ENCODE assay signal across 8 cellular contexts in the genomic region with DNA sequence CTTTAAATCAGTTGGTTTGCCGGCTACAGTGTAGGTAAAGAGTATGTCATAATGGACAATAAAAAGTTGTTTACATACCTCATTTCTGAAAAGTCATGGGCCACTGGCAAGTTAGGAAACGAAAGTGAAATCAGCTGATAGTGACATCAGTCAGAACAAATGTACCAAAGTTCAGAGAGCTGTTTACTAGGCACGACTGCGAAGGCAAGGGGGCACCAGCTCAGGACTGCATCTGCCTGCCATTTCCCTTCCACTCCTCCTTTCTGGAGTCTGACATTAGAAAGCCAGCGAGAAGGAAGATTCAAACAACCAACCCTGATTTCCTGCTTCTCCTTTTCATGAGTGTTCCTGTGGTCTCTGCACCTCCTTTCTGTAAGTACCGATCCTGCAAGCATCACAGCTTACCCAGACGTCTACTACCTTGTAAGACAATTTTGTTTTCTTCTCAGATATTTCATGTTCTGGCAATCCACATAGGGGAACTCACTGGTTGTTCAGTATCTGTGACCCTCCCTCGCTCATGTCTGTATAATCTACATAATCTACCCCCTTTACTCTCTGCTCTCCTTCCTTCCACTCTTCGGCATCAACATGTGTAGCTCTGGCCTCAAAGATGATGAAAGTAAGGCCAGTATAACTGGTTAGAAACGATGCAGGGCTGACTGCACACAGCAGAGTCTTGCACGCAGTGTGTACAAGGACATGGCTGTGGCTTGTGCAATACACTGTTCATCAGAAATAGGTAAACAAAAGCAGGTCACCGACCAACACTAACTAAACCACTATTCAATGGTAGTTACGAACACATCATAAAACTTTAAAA. TPM values are rescaled to one million over a fixed set of nuclear protein-coding genes. Genes with fewer than 3 reads are reported as not detected.
DNase-seq lines count a peak whose midpoint lies in the region; ATAC-seq and TF ChIP-seq lines count a peak whose summit lies in the region.

A gene (plus strand): TSS at position 174 of the 823 bp plus-strand sequence. CDS start 16,370 bp downstream, outside the sequence.

- H3K4me3 Mint-ChIP-seq in endodermal cell, result no peak within 1 kb of the TSS

- H3K36me3 Mint-ChIP-seq in endodermal cell (ENCODE audit: low read depth), result no peaks in the 10 kb centered on the region

- H3K9me3 ChIP-seq in fibroblast of lung (ENCODE audit: control insufficient read depth, insufficient read depth, low read depth, low read length), result no peaks in the 10 kb centered on the region
- H3K9me3 ChIP-seq in parathyroid adenoma (ENCODE audit: control insufficient read depth, low read length), result no peaks in the 10 kb centered on the region
- H3K9me3 ChIP-seq in endodermal cell (ENCODE audit: control insufficient read depth, low read length), result no peaks in the 10 kb centered on the region

- H3K27ac Mint-ChIP-seq in endodermal cell, result no peak within 1 kb of the TSS

- H3K4me1 ChIP-seq in fibroblast of lung (ENCODE audit: control insufficient read depth, extremely low read depth, insufficient read depth, low read length), result no peaks in the 10 kb centered on the region
- peaks cover 5% of the 10 kb centered on the region for H3K4me1 ChIP-seq in parathyroid adenoma
- H3K4me1 ChIP-seq in endodermal cell (ENCODE audit: control insufficient read depth, insufficient read depth, low read length), result no peaks in the 10 kb centered on the region

- H3K79me2 ChIP-seq in fibroblast of lung (ENCODE audit: control insufficient read depth, insufficient read depth, low read length) (no peaks in the 10 kb centered on the region), parathyroid adenoma (no peaks in the 10 kb centered on the region)

- peaks cover 5% of the 10 kb centered on the region for H3K9me3 Mint-ChIP-seq in endodermal cell

- TF ChIP-seq CTCF in GM10266 (IDR thresholded peaks at IDR 0.05; ENCODE audit: control insufficient read depth, insufficient read depth, low read depth, missing control alignments), result no peak
- no peak for TF ChIP-seq CTCF in LNCaP clone FGC (IDR thresholded peaks at IDR 0.05; ENCODE audit: control insufficient read depth, extremely low read depth, insufficient read depth)
- TF ChIP-seq CTCF in fibroblast of lung (conservative IDR thresholded peaks at IDR 0.05 in 1 of 2, IDR thresholded peaks at IDR 0.05 in 1 of 2; ENCODE audit: low read depth in 1 of 2, low read length in 2 of 2), result peak; percentile 5 to 10
- TF ChIP-seq CTCF in parathyroid adenoma (IDR thresholded peaks at IDR 0.05), result no peak
- TF ChIP-seq CTCF in endodermal cell (conservative IDR thresholded peaks at IDR 0.05), result no peak

- 83 to 93% methylated on average over 9 to 13 of the region's 13 CpGs for WGBS in endodermal cell (ENCODE audit: insufficient coverage in 1 of 2, insufficient read length in 1 of 2), 2 experiments

- H3K4me2 ChIP-seq in fibroblast of lung (ENCODE audit: extremely low read depth, insufficient read depth, low read length) (peak within 1 kb of the TSS; percentile 92), parathyroid adenoma (ENCODE audit: low read length) (peak within 1 kb of the TSS; percentile 67)

- H3K27me3 ChIP-seq in fibroblast of lung (ENCODE audit: control insufficient read depth, insufficient read depth, low read length) (no peaks in the 10 kb centered on the region), parathyroid adenoma (ENCODE audit: control insufficient read depth, insufficient read depth, low read length) (no peaks in the 10 kb centered on the region), endodermal cell (ENCODE audit: control insufficient read depth, insufficient read depth, low read length, poor library complexity, severe bottlenecking) (no peaks in the 10 kb centered on the region)

- H3K4me3 ChIP-seq in LNCaP clone FGC (ENCODE audit: low read depth, low read length) (peak within 1 kb of the TSS; percentile 63), fibroblast of lung (replicated peaks in 1 of 4; ENCODE audit: control extremely low read depth in 1 of 4, insufficient read depth in 1 of 4, low read depth in 3 of 4, low read length in 4 of 4) (peak within 1 kb of the TSS; percentile 14 to 64 (median 44)), parathyroid adenoma (ENCODE audit: low read depth, low read length) (peak within 1 kb of the TSS; percentile 56), endodermal cell (ENCODE audit: low read length) (no peak within 1 kb of the TSS)

- H3K36me3 ChIP-seq in fibroblast of lung (ENCODE audit: control insufficient read depth, insufficient read depth, low read length) (no peaks in the 10 kb centered on the region), parathyroid adenoma (ENCODE audit: control insufficient read depth, insufficient read depth, low read length) (no peaks in the 10 kb centered on the region), endodermal cell (ENCODE audit: control insufficient read depth, insufficient read depth, low read length) (no peaks in the 10 kb centered on the region)

- peak; percentile 57 for DNase-seq in GM10266 (ENCODE audit: extremely low spot score)
- peak; percentile 91 for DNase-seq in LNCaP clone FGC (ENCODE audit: low read depth)
- DNase-seq in activated CD8-positive, alpha-beta memory T cell treated with anti-CD3 and anti-CD28 coated beads, Interleukin-2, amount 50 U/mL, for 1 hour (ENCODE audit: extremely low read depth), result peak; percentile 21
- peak in 1 of 2 donors; percentile 86 for DNase-seq in fibroblast of lung (ENCODE audit: low read depth in 2 of 2)
- DNase-seq in endodermal cell, result no peak
- DNase-seq in SKM-1 treated with dmso at 0.1 percent for 144 hours (lab: John Stamatoyannopoulos, UW; ENCODE audit: unreplicated experiment), result no peak

- H3K9ac ChIP-seq in fibroblast of lung (ENCODE audit: insufficient read depth, low read length), result peak within 1 kb of the TSS; percentile 64
- H3K9ac ChIP-seq in parathyroid adenoma, result peak within 1 kb of the TSS; percentile 15
- H3K9ac ChIP-seq in endodermal cell (ENCODE audit: extremely low read depth, low read length, poor library complexity, severe bottlenecking), result no peak within 1 kb of the TSS

- H3K27ac ChIP-seq in fibroblast of lung (ENCODE audit: insufficient read depth, low read length), result peak within 1 kb of the TSS; percentile 90
- H3K27ac ChIP-seq in parathyroid adenoma, result peak within 1 kb of the TSS; percentile 88
- no peak within 1 kb of the TSS for H3K27ac ChIP-seq in endodermal cell (ENCODE audit: low read depth, low read length)

- H4K20me1 ChIP-seq in fibroblast of lung (ENCODE audit: control insufficient read depth, extremely low read depth, insufficient read depth, low read length), result no peaks in the 10 kb centered on the region

- peak within 1 kb of the TSS; percentile 58 for H2AFZ ChIP-seq in fibroblast of lung (ENCODE audit: low read length)
- H2AFZ ChIP-seq in parathyroid adenoma, result peak within 1 kb of the TSS; percentile 80

- H3K4me1 Mint-ChIP-seq in endodermal cell, result no peaks in the 10 kb centered on the region

- no peaks in the 10 kb centered on the region for H3K27me3 Mint-ChIP-seq in endodermal cell (ENCODE audit: insufficient read depth)

- ATAC-seq in GM21723 (IDR thresholded peaks at IDR 0.05; ENCODE audit: unreplicated experiment), result peak; percentile 85

RNA-seq across cellular contexts. Expression of the gene that starts here (rescaled TPM):
- total RNA-seq in fibroblast of lung, result 13.1 and 29.7 TPM in 2 replicates
- 5.1 and 8.7 TPM in 2 replicates for polyA plus RNA-seq in fibroblast of lung
- 11.9 and 14.9 TPM in 2 replicates for polyA plus RNA-seq in fibroblast of lung (2012)
- 6.9 and 7.1 TPM in 2 replicates for polyA minus RNA-seq in fibroblast of lung (ENCODE audit: low replicate concordance)
- total RNA-seq in endodermal cell, result not detected
- not detected for polyA plus RNA-seq in endodermal cell (2013, experiment 1 of 2)
- polyA plus RNA-seq in endodermal cell (2013, experiment 2 of 2), result not detected

Comparison
In these comparisons a context has a peak if more than half of its experiments do, and no peak if none do; other contexts are left out.
1. RNA of the gene that starts here (total RNA-seq): 13.1 to 29.7 TPM in fibroblast of lung; not detected in endodermal cell; every median in the first group is over 10 times any median in the second.
2. DNase-seq: peak in GM10266 (single experiment), LNCaP clone FGC (single experiment) and activated CD8-positive, alpha-beta memory T cell treated with anti-CD3 and anti-CD28 coated beads, Interleukin-2, amount 50 U/mL, for 1 hour (single experiment); none in endodermal cell (single experiment) and SKM-1 treated with dmso at 0.1 percent for 144 hours (single experiment).
3. CTCF ChIP-seq: peak in fibroblast of lung (2 of 2); none in GM10266 (single experiment), LNCaP clone FGC (single experiment), parathyroid adenoma (single experiment) and endodermal cell (single experiment).